Comparison of ENCODE assay signal across 1 cellular context in genomic region chr13:36475468-36475867, GRCh38.
TF ChIP-seq lines count a peak whose summit lies in the region.

No MANE protein-coding gene starts in this region.

TF ChIP-seq in GM23338, 12 proteins besides CTCF, POLR2A, EP300 and RAD21 (continued from another document):
- TF ChIP-seq ZNF462 (CRISPR knock-in tag; IDR thresholded peaks at IDR 0.05) (no peak), NANOG (IDR thresholded peaks at IDR 0.05; ENCODE audit: borderline replicate concordance) (no peak), STAT1 (IDR thresholded peaks at IDR 0.05; ENCODE audit: unreplicated experiment) (no peak), REST (IDR thresholded peaks at IDR 0.05; ENCODE audit: unreplicated experiment) (no peak), ZNF114 (CRISPR knock-in tag; IDR thresholded peaks at IDR 0.05) (no peak)
TF ChIP-seq in GM23338: peak in this region for 0.
